Comparison of ENCODE assay signal across 2 cellular contexts in the genomic region with DNA sequence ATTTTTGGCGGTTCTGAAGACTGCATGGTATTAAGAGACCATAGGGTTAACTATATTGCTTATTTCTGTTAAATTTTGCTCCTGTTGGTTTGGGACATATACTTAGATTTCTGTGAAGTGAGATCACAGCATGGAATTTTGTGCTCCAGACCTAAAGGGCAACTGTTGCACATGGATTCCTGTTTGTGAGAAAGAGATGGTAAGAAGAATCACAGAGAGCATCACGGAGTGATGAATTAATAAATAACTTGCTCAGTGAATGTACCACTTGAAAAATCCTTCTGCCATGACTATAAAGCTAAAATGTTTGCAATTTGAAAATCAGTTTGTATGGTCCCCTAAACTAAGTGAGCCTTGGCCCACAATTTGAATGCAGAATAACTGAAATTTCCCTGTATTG.
TF ChIP-seq lines count a peak whose summit lies in the region.

No MANE protein-coding gene starts in this region.

TF ChIP-seq in A549, 52 proteins besides CTCF, POLR2A, EP300 and RAD21 (continued from another document):
- TF ChIP-seq, protein P1, sequence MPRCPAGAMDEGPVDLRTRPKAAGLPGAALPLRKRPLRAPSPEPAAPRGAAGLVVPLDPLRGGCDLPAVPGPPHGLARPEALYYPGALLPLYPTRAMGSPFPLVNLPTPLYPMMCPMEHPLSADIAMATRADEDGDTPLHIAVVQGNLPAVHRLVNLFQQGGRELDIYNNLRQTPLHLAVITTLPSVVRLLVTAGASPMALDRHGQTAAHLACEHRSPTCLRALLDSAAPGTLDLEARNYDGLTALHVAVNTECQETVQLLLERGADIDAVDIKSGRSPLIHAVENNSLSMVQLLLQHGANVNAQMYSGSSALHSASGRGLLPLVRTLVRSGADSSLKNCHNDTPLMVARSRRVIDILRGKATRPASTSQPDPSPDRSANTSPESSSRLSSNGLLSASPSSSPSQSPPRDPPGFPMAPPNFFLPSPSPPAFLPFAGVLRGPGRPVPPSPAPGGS (IDR thresholded peaks at IDR 0.05): no peak
- TF ChIP-seq, protein P2, sequence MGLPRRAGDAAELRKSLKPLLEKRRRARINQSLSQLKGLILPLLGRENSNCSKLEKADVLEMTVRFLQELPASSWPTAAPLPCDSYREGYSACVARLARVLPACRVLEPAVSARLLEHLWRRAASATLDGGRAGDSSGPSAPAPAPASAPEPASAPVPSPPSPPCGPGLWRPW (IDR thresholded peaks at IDR 0.05): no peak
TF ChIP-seq in A549: peak in this region for 0.

TF ChIP-seq in HEK293, 187 proteins besides CTCF, POLR2A, EP300 and RAD21 (continued from another document):
- TF ChIP-seq, protein P3, sequence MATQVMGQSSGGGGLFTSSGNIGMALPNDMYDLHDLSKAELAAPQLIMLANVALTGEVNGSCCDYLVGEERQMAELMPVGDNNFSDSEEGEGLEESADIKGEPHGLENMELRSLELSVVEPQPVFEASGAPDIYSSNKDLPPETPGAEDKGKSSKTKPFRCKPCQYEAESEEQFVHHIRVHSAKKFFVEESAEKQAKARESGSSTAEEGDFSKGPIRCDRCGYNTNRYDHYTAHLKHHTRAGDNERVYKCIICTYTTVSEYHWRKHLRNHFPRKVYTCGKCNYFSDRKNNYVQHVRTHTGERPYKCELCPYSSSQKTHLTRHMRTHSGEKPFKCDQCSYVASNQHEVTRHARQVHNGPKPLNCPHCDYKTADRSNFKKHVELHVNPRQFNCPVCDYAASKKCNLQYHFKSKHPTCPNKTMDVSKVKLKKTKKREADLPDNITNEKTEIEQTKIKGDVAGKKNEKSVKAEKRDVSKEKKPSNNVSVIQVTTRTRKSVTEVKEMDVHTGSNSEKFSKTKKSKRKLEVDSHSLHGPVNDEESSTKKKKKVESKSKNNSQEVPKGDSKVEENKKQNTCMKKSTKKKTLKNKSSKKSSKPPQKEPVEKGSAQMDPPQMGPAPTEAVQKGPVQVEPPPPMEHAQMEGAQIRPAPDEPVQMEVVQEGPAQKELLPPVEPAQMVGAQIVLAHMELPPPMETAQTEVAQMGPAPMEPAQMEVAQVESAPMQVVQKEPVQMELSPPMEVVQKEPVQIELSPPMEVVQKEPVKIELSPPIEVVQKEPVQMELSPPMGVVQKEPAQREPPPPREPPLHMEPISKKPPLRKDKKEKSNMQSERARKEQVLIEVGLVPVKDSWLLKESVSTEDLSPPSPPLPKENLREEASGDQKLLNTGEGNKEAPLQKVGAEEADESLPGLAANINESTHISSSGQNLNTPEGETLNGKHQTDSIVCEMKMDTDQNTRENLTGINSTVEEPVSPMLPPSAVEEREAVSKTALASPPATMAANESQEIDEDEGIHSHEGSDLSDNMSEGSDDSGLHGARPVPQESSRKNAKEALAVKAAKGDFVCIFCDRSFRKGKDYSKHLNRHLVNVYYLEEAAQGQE (tag by site-specific recombination; IDR thresholded peaks at IDR 0.05): no peak
- no peak for TF ChIP-seq HOXA7 (CRISPR knock-in tag; IDR thresholded peaks at IDR 0.05; ENCODE audit: borderline replicate concordance)
- TF ChIP-seq ZNF529 (tag by site-specific recombination; IDR thresholded peaks at IDR 0.05; ENCODE audit: insufficient replicate concordance): no peak
- 0 out of 2 replicates have a peak, but pooled peaks have one; percentile 43 for TF ChIP-seq SCRT2 (tag by site-specific recombination; IDR thresholded peaks at IDR 0.05)
